In genomic region chr6:4405609-4406212, GRCh38 we compare ENCODE assay signal across 11 cellular contexts.
"Had no signal": no experiment of that assay in that cellular context is flagged by ENCODE, and none has a peak within 500 bp of the region (broad histone marks: within the 10 kb centered on the region; RNA-seq: fewer than 3 reads in every experiment).

No MANE protein-coding gene starts in this region.

- H3K27ac ChIP-seq: dorsolateral prefrontal cortex, gastroesophageal sphincter, hepatocyte, skin epidermis, thyroid gland, uterus had no signal

- H3K4me3 ChIP-seq: dorsolateral prefrontal cortex, gastroesophageal sphincter, hepatocyte, skin epidermis, thyroid gland, uterus had no signal

- H3K4me2 ChIP-seq: hepatocyte had no signal

- H3K79me2 ChIP-seq: hepatocyte had no signal

- H3K9me3 ChIP-seq: gastroesophageal sphincter, thyroid gland, uterus had no signal

- H2AFZ ChIP-seq: hepatocyte had no signal

- ATAC-seq: gastroesophageal sphincter, natural killer cell had no signal

- H3K27me3 ChIP-seq: dorsolateral prefrontal cortex, gastroesophageal sphincter, hepatocyte, thyroid gland, uterus had no signal

- H3K36me3 ChIP-seq: gastroesophageal sphincter, thyroid gland, uterus had no signal

- DNase-seq: activated CD4-positive, alpha-beta memory T cell treated with anti-CD3 and anti-CD28 coated beads for 36 hours; activated CD8-positive, alpha-beta memory T cell treated with anti-CD3 and anti-CD28 coated beads, Interleukin-2, amount 50 U/mL, for 4 hours; activated naive CD8-positive, alpha-beta T cell treated with anti-CD3 and anti-CD28 coated beads, Interleukin-2, amount 10 ng/mL, durations not matched to agents 7 days and 5 days; kidney glomerular epithelial cell; natural killer cell; thyroid gland; uterus had no signal
